8 cellular contexts compared by ENCODE assay signal in the genomic region with DNA sequence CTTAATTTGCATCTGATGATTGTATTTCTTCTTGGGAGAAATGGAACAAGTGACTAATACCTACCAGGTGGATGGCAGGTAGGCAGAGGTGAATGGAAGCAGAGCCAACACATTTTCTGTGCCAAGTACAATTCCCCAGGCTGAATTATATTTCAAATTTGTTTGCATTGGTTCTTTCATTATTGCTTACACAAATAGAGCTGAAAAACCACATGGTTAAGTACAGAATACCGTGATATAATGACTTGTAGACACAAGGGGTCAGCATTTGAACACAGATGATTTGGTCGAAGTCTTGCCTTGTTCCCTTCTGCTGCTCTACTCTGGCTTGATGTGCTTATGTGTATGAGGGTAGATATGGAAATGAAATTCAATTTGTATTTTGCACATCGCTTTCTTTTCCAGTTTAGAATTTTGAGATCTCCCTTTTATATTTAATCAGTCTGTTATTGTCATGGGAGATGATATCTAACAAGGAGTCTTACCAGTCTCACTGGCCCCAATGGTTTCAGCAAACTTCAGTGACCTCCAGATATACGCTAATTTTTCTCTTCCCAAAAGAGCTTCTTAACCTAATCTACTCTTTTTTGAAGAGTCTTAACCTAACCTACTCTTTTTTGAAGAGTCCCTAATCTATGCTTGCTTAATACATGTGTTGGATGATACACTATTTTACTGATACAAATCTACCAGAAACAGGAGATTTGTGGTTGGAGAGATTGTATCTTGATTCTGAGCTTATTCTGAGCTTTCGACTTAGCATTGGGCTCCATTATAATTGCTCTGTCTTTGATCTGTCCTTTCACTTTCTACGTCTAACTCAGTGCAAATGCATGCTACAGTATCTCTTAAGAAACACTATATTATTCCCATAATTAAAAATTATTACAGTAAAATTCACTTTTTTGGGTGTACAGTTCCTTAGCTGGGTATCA.
DNase-seq lines count a peak whose midpoint lies in the region; ATAC-seq and TF ChIP-seq lines count a peak whose summit lies in the region.

No MANE protein-coding gene starts in this region.

- TF ChIP-seq POLR2A in lower leg skin (IDR thresholded peaks at IDR 0.05), result no peak

- no peaks in the 10 kb centered on the region for H3K36me3 ChIP-seq in HAP-1 (replicated peaks)
- no peaks in the 10 kb centered on the region for H3K36me3 ChIP-seq in Loucy (ENCODE audit: insufficient read depth, low read length)

- H3K27me3 Mint-ChIP-seq in memory B cell, result peaks cover 7% of the 10 kb centered on the region

- CTCF ChIA-PET in AG04449 (lab: Yijun Ruan, JAX), result interaction anchor here (0.6 to 18.1 kb wide), 46 partner anchors 9 to 817 kb away, joined by 3 to 662 read pairs (median 4); a partner anchor contains a TSS

- POLR2A ChIA-PET in AG04449 (lab: Yijun Ruan, JAX), result no interaction called here

- H3K4me1 ChIP-seq in HAP-1 (peaks cover 2% of the 10 kb centered on the region; the same call in 1 of the 2 replicates), Loucy (ENCODE audit: insufficient read depth, low read length, poor library complexity, severe bottlenecking) (peaks cover 11% of the 10 kb centered on the region)

- H3K4me2 ChIP-seq in Loucy (ENCODE audit: low read depth, low read length, poor library complexity, severe bottlenecking), result peak overlapping the region; percentile 56

- no peak overlapping the region for H2AFZ ChIP-seq in Loucy (ENCODE audit: low read length)

- no peaks in the 10 kb centered on the region for H3K4me1 Mint-ChIP-seq in memory B cell

- no peaks in the 10 kb centered on the region for H3F3A ChIP-seq in Loucy (ENCODE audit: low read depth)

- intact Hi-C loops in dorsolateral prefrontal cortex (cut with DNase I), result loop anchor here (5.0 kb wide), 2 partner anchors 257 to 817 kb away; no protein-coding TSS in a partner anchor
- intact Hi-C loops in lower leg skin (cut with DNase I; ENCODE audit: low total_unique reads), result loop anchor here (5.0 kb wide), 1 partner anchor 257 kb away; no protein-coding TSS in a partner anchor

- no peak overlapping the region for H3K9ac ChIP-seq in Loucy (ENCODE audit: low read depth, low read length, poor library complexity, severe bottlenecking)

- H3K9me2 ChIP-seq in Loucy (replicated peaks; ENCODE audit: low read depth, low read length), result no peaks in the 10 kb centered on the region

- 39% methylated on average over 6 of the region's 6 CpGs for WGBS in lower leg skin, 2 donors

- H3K27ac ChIP-seq in dorsolateral prefrontal cortex, result no peak overlapping the region

- in situ Hi-C loops in HAP-1 (cut with MboI; ENCODE audit: low sequenced_read_pairs), result loop anchor here (10.0 kb wide), 1 partner anchor 260 kb away; no protein-coding TSS in a partner anchor

- peak; percentile 55 for ATAC-seq in memory B cell (ENCODE audit: low read depth)

- peaks cover 15% of the 10 kb centered on the region for H3K27me3 ChIP-seq in HAP-1 (ENCODE audit: low read depth)
- H3K27me3 ChIP-seq in Loucy (ENCODE audit: insufficient read depth, low read length, poor library complexity, severe bottlenecking), result peaks cover 18% of the 10 kb centered on the region
- H3K27me3 ChIP-seq in dorsolateral prefrontal cortex, result no peaks in the 10 kb centered on the region

- H3K27ac Mint-ChIP-seq in memory B cell, result no peak overlapping the region

- TF ChIP-seq CTCF in AG04449 (IDR thresholded peaks at IDR 0.05; ENCODE audit: insufficient read depth, low read length, missing control alignments) (peak; percentile 51), GM10266 (IDR thresholded peaks at IDR 0.05; ENCODE audit: control insufficient read depth, insufficient read depth, low read depth, missing control alignments) (peak; percentile 69), Loucy (conservative IDR thresholded peaks at IDR 0.05; ENCODE audit: low read length) (peak; percentile 82), dorsolateral prefrontal cortex (IDR thresholded peaks at IDR 0.05 in 54 of 56, conservative IDR thresholded peaks at IDR 0.05 in 2 of 56; ENCODE audit: low read depth in 1 of 56, partially characterized antibody in 56 of 56) (peak in 54 of 56 donors; percentile 45 to 84 (median 64)), lower leg skin (IDR thresholded peaks at IDR 0.05) (no peak)

- H3K9me3 ChIP-seq in HAP-1, result no peaks in the 10 kb centered on the region
- no peaks in the 10 kb centered on the region for H3K9me3 ChIP-seq in Loucy (ENCODE audit: insufficient read depth, low read depth, low read length)

- H3K36me3 Mint-ChIP-seq in memory B cell, result no peaks in the 10 kb centered on the region

- H3K79me2 ChIP-seq in Loucy (ENCODE audit: insufficient read depth, low read length), result no peaks in the 10 kb centered on the region

- no peaks in the 10 kb centered on the region for H4K20me1 ChIP-seq in Loucy (ENCODE audit: insufficient read depth, low read length, poor library complexity, severe bottlenecking)

- no peak overlapping the region for H3K4me3 ChIP-seq in AG04449 (ENCODE audit: low read depth, low read length)
- no peak overlapping the region for H3K4me3 ChIP-seq in HAP-1
- peak overlapping the region; percentile 23 for H3K4me3 ChIP-seq in Loucy (ENCODE audit: low read length, poor library complexity, severe bottlenecking)
- H3K4me3 ChIP-seq in dorsolateral prefrontal cortex, result no peak overlapping the region
- no peak overlapping the region for H3K4me3 ChIP-seq in lower leg skin (ENCODE audit: low read depth, poor library complexity, severe bottlenecking)

- no peak overlapping the region for H3K4me3 Mint-ChIP-seq in memory B cell

- no peaks in the 10 kb centered on the region for H3K9me3 Mint-ChIP-seq in memory B cell

- peak; percentile 51 for DNase-seq in AG04449 (ENCODE audit: low read depth, low spot score)
- DNase-seq in GM10266 (ENCODE audit: extremely low spot score), result peak; percentile 40
- DNase-seq in HAP-1 (ENCODE audit: low spot score in 2 of 2), result peak; percentile 31 to 46
- peak; percentile 66 for DNase-seq in RPMI7951 (ENCODE audit: low read depth)
- no peak for DNase-seq in dorsolateral prefrontal cortex
- peak in 1 of 2 donors; percentile 6 for DNase-seq in memory B cell (ENCODE audit: low spot score in 2 of 2)
- DNase-seq in lower leg skin (ENCODE audit: low spot score in 2 of 2), result no peak

Comparison
In these comparisons a context has a peak if more than half of its experiments do, and no peak if none do; other contexts are left out.
1. DNase-seq: peak in AG04449 (single experiment), GM10266 (single experiment), HAP-1 (2 of 2) and RPMI7951 (single experiment); none in dorsolateral prefrontal cortex (0 of 10) and lower leg skin (0 of 2).
2. CTCF ChIP-seq: peak in AG04449 (single experiment), GM10266 (single experiment), Loucy (single experiment) and dorsolateral prefrontal cortex (54 of 56); none in lower leg skin (0 of 3).